Comparison of ENCODE assay signal across 3 cellular contexts in the genomic region with DNA sequence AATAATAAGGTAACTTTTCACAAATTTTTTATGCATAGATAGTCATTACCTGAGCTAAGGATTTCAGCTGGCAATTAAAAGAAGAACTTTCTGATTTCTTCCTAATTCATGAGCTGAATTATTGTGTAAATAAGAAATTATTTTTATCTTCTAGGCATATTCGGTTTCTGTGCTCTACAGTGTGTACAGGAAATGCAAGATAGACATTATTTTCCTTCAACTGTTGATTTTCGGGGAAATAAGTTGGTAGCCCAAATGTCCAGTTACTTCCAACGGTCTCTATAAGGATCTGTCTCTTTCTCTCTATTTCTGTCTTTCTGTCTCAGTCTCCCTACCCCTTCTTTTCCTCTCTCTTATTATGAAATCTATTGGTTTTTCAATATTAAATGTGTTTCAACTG.
TF ChIP-seq lines count a peak whose summit lies in the region.

No MANE protein-coding gene starts in this region.

TF ChIP-seq in HepG2, 621 proteins besides CTCF, POLR2A, EP300 and RAD21:
- TF ChIP-seq, protein P1, sequence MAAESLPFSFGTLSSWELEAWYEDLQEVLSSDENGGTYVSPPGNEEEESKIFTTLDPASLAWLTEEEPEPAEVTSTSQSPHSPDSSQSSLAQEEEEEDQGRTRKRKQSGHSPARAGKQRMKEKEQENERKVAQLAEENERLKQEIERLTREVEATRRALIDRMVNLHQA (CRISPR knock-in tag; IDR thresholded peaks at IDR 0.05): no peak
- TF ChIP-seq FOXM1 (CRISPR knock-in tag; IDR thresholded peaks at IDR 0.05) (no peak), MAFK (conservative IDR thresholded peaks at IDR 0.05 in 1 of 2, IDR thresholded peaks at IDR 0.05 in 1 of 2; ENCODE audit: low read length in 2 of 2) (peak; percentile 50 to 64; a peak in 3 of 4 replicates), MTF1 (CRISPR knock-in tag; IDR thresholded peaks at IDR 0.05) (no peak), GZF1 (CRISPR knock-in tag; IDR thresholded peaks at IDR 0.05) (no peak), ZNF703 (CRISPR knock-in tag; IDR thresholded peaks at IDR 0.05; ENCODE audit: borderline replicate concordance) (no peak), TMF1 (CRISPR knock-in tag; IDR thresholded peaks at IDR 0.05; ENCODE audit: low read depth) (no peak), MAFF (IDR thresholded peaks at IDR 0.05; ENCODE audit: low read depth, low read length) (peak; percentile 44; the same call in 1 of the 2 replicates), XBP1 (CRISPR knock-in tag; IDR thresholded peaks at IDR 0.05) (no peak), ZNF629 (CRISPR knock-in tag; conservative IDR thresholded peaks at IDR 0.05) (no peak), NFE2L2 (IDR thresholded peaks at IDR 0.05; ENCODE audit: low read length) (no peak)
- TF ChIP-seq, protein P2, sequence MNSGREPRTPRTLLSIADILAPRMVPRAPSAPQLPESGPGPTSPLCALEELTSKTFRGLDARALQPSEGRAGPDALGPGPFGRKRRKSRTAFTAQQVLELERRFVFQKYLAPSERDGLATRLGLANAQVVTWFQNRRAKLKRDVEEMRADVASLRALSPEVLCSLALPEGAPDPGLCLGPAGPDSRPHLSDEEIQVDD (CRISPR knock-in tag; IDR thresholded peaks at IDR 0.05; ENCODE audit: borderline replicate concordance): no peak
- TF ChIP-seq, protein P3, sequence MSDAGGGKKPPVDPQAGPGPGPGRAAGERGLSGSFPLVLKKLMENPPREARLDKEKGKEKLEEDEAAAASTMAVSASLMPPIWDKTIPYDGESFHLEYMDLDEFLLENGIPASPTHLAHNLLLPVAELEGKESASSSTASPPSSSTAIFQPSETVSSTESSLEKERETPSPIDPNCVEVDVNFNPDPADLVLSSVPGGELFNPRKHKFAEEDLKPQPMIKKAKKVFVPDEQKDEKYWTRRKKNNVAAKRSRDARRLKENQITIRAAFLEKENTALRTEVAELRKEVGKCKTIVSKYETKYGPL (CRISPR knock-in tag; IDR thresholded peaks at IDR 0.05): no peak
- TF ChIP-seq, protein P4, sequence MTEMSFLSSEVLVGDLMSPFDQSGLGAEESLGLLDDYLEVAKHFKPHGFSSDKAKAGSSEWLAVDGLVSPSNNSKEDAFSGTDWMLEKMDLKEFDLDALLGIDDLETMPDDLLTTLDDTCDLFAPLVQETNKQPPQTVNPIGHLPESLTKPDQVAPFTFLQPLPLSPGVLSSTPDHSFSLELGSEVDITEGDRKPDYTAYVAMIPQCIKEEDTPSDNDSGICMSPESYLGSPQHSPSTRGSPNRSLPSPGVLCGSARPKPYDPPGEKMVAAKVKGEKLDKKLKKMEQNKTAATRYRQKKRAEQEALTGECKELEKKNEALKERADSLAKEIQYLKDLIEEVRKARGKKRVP (CRISPR knock-in tag; IDR thresholded peaks at IDR 0.05): no peak

TF ChIP-seq in A549, 52 proteins besides CTCF, POLR2A, EP300 and RAD21:
- TF ChIP-seq MAFK (IDR thresholded peaks at IDR 0.05; ENCODE audit: partially characterized antibody): peak; percentile 24
- TF ChIP-seq, protein P5, sequence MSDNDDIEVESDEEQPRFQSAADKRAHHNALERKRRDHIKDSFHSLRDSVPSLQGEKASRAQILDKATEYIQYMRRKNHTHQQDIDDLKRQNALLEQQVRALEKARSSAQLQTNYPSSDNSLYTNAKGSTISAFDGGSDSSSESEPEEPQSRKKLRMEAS (IDR thresholded peaks at IDR 0.05): no peak

TF ChIP-seq in IMR-90, 13 proteins besides CTCF, POLR2A, EP300 and RAD21:
- TF ChIP-seq MAFK (IDR thresholded peaks at IDR 0.05; ENCODE audit: low read depth, low read length): peak; percentile 53; the same call in 1 of the 2 replicates
- TF ChIP-seq MAZ (IDR thresholded peaks at IDR 0.05; ENCODE audit: borderline replicate concordance, low read depth, low read length): no peak
- TF ChIP-seq, protein P6, sequence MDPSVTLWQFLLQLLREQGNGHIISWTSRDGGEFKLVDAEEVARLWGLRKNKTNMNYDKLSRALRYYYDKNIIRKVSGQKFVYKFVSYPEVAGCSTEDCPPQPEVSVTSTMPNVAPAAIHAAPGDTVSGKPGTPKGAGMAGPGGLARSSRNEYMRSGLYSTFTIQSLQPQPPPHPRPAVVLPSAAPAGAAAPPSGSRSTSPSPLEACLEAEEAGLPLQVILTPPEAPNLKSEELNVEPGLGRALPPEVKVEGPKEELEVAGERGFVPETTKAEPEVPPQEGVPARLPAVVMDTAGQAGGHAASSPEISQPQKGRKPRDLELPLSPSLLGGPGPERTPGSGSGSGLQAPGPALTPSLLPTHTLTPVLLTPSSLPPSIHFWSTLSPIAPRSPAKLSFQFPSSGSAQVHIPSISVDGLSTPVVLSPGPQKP (IDR thresholded peaks at IDR 0.05; ENCODE audit: borderline replicate concordance, low read depth, low read length): no peak
- TF ChIP-seq NFE2L2 (IDR thresholded peaks at IDR 0.05; ENCODE audit: low read depth, low read length): no peak
- TF ChIP-seq MXI1 (IDR thresholded peaks at IDR 0.05; ENCODE audit: borderline replicate concordance, low read depth, low read length): no peak
- TF ChIP-seq, protein P7, sequence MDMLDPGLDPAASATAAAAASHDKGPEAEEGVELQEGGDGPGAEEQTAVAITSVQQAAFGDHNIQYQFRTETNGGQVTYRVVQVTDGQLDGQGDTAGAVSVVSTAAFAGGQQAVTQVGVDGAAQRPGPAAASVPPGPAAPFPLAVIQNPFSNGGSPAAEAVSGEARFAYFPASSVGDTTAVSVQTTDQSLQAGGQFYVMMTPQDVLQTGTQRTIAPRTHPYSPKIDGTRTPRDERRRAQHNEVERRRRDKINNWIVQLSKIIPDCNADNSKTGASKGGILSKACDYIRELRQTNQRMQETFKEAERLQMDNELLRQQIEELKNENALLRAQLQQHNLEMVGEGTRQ (IDR thresholded peaks at IDR 0.05; ENCODE audit: low read depth, low read length): no peak
